Comparison of ENCODE assay signal across 1 cellular context in the genomic region with DNA sequence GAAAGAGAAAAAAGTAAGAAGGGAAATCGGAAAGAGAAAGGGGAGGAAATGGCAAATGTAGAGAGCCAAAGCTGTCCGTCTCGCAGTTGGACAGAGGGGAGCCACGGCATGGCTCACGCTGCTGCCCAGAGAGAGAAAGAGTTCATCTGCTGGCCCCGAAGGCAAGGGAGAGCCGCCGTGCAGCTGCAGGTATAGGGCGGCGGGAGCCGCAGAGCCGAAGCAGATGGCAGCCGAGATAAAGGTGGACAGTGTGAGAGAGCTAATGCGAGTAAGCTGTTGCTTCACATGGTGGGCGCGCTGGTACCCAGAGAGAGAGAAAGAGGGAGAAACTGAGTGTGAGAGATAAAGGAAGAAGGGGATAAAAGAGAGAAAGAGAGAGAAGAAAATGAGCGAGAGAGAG.
TF ChIP-seq lines count a peak whose summit lies in the region.

No MANE protein-coding gene starts in this region.

TF ChIP-seq in GM23338, 12 proteins besides CTCF, POLR2A, EP300 and RAD21 (continued from another document):
- TF ChIP-seq, protein P1, sequence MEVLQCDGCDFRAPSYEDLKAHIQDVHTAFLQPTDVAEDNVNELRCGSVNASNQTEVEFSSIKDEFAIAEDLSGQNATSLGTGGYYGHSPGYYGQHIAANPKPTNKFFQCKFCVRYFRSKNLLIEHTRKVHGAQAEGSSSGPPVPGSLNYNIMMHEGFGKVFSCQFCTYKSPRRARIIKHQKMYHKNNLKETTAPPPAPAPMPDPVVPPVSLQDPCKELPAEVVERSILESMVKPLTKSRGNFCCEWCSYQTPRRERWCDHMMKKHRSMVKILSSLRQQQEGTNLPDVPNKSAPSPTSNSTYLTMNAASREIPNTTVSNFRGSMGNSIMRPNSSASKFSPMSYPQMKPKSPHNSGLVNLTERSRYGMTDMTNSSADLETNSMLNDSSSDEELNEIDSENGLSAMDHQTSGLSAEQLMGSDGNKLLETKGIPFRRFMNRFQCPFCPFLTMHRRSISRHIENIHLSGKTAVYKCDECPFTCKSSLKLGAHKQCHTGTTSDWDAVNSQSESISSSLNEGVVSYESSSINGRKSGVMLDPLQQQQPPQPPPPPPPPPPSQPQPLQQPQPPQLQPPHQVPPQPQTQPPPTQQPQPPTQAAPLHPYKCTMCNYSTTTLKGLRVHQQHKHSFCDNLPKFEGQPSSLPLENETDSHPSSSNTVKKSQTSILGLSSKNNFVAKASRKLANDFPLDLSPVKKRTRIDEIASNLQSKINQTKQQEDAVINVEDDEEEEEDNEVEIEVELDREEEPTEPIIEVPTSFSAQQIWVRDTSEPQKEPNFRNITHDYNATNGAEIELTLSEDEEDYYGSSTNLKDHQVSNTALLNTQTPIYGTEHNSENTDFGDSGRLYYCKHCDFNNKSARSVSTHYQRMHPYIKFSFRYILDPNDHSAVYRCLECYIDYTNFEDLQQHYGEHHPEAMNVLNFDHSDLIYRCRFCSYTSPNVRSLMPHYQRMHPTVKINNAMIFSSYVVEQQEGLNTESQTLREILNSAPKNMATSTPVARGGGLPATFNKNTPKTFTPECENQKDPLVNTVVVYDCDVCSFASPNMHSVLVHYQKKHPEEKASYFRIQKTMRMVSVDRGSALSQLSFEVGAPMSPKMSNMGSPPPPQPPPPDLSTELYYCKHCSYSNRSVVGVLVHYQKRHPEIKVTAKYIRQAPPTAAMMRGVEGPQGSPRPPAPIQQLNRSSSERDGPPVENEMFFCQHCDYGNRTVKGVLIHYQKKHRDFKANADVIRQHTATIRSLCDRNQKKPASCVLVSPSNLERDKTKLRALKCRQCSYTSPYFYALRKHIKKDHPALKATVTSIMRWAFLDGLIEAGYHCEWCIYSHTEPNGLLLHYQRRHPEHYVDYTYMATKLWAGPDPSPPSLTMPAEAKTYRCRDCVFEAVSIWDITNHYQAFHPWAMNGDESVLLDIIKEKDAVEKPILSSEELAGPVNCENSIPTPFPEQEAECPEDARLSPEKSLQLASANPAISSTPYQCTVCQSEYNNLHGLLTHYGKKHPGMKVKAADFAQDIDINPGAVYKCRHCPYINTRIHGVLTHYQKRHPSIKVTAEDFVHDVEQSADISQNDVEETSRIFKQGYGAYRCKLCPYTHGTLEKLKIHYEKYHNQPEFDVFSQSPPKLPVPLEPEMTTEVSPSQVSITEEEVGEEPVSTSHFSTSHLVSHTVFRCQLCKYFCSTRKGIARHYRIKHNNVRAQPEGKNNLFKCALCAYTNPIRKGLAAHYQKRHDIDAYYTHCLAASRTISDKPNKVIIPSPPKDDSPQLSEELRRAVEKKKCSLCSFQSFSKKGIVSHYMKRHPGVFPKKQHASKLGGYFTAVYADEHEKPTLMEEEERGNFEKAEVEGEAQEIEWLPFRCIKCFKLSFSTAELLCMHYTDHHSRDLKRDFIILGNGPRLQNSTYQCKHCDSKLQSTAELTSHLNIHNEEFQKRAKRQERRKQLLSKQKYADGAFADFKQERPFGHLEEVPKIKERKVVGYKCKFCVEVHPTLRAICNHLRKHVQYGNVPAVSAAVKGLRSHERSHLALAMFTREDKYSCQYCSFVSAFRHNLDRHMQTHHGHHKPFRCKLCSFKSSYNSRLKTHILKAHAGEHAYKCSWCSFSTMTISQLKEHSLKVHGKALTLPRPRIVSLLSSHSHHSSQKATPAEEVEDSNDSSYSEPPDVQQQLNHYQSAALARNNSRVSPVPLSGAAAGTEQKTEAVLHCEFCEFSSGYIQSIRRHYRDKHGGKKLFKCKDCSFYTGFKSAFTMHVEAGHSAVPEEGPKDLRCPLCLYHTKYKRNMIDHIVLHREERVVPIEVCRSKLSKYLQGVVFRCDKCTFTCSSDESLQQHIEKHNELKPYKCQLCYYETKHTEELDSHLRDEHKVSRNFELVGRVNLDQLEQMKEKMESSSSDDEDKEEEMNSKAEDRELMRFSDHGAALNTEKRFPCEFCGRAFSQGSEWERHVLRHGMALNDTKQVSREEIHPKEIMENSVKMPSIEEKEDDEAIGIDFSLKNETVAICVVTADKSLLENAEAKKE (CRISPR knock-in tag; IDR thresholded peaks at IDR 0.05), result no peak
- TF ChIP-seq POLR2AphosphoS5 (IDR thresholded peaks at IDR 0.05; ENCODE audit: low read depth) (no peak), JUNB (IDR thresholded peaks at IDR 0.05; ENCODE audit: unreplicated experiment) (no peak), CREB1 (CRISPR knock-in tag; IDR thresholded peaks at IDR 0.05; ENCODE audit: low read depth) (no peak), NANOG (IDR thresholded peaks at IDR 0.05; ENCODE audit: borderline replicate concordance) (no peak)
